8 cellular contexts compared by ENCODE assay signal in genomic region chr10:5890519-5890878, GRCh38. TPM values are rescaled to one million over a fixed set of nuclear protein-coding genes. Genes with fewer than 3 reads are reported as not detected.
DNase-seq lines count a peak whose midpoint lies in the region; ATAC-seq, FAIRE-seq and TF ChIP-seq lines count a peak whose summit lies in the region.

No MANE protein-coding gene starts in this region.

- H3K4me1 ChIP-seq in iPS-15b (ENCODE audit: control insufficient read depth, insufficient read depth, low read length) = peaks cover 6% of the 10 kb centered on the region

- DNase-seq in CD4-positive, alpha-beta T cell = peak in 3 of 10 experiments; percentile 4 to 16 (median 6)
- DNase-seq in stimulated activated CD4-positive, alpha-beta T cell treated with anti-CD3 and anti-CD28 coated beads, Interleukin-1b, Interleukin-23, amount 100 ng/mL, for 48 hours = peak; percentile 35
- DNase-seq in MV-4-11 (lab: John Stamatoyannopoulos, UW) (no peak), D721Med (ENCODE audit: insufficient read length, low spot score) (no peak)

- H3K27ac Mint-ChIP-seq in CD4-positive, alpha-beta T cell = peak overlapping the region; percentile 80
- peak overlapping the region; percentile 89 for H3K27ac Mint-ChIP-seq in activated naive CD4-positive, alpha-beta T cell treated with anti-CD3 and anti-CD28 coated beads, Interleukin-2, amount 50 U/mL, for 24 hours

- no peak for TF ChIP-seq CTCF in CD4-positive, alpha-beta T cell (IDR thresholded peaks at IDR 0.05)
- TF ChIP-seq CTCF in D721Med (IDR thresholded peaks at IDR 0.05; ENCODE audit: insufficient read depth, missing control alignments) = no peak

- FAIRE-seq in D721Med (lab: Jason Lieb, UNC) = no peak

- H3K27ac ChIP-seq in CD4-positive, alpha-beta T cell (ENCODE audit: low read depth, low read length) = peak overlapping the region; percentile 36
- H3K27ac ChIP-seq in KOPT-K1 (ENCODE audit: low read depth, low read length, poor library complexity, severe bottlenecking) = peak overlapping the region; percentile 53

- CTCF ChIA-PET in CD4-positive, alpha-beta T cell (lab: Charles Lee) = interaction anchor here (0.5 kb wide), 1 partner anchor 1076 kb away, joined by 3 read pairs; no protein-coding TSS in a partner anchor

- H3K9me3 Mint-ChIP-seq in CD4-positive, alpha-beta T cell = no peaks in the 10 kb centered on the region
- H3K9me3 Mint-ChIP-seq in activated naive CD4-positive, alpha-beta T cell treated with anti-CD3 and anti-CD28 coated beads, Interleukin-2, amount 50 U/mL, for 24 hours = no peaks in the 10 kb centered on the region

- H3K36me3 ChIP-seq in KOPT-K1 (ENCODE audit: insufficient read depth, low read length) = peaks cover 55% of the 10 kb centered on the region
- peaks cover 8% of the 10 kb centered on the region for H3K36me3 ChIP-seq in iPS-15b (ENCODE audit: control insufficient read depth, insufficient read depth, low read length)

- peak; percentile 2 for ATAC-seq in CD4-positive, alpha-beta T cell (ENCODE audit: poor library complexity)
- ATAC-seq in GM21447 (IDR thresholded peaks at IDR 0.05; ENCODE audit: unreplicated experiment) = peak; percentile 5

- H3K9me3 ChIP-seq in CD4-positive, alpha-beta T cell (ENCODE audit: control insufficient read depth, low read length) = no peaks in the 10 kb centered on the region
- H3K9me3 ChIP-seq in KOPT-K1 (ENCODE audit: insufficient read depth, low read length, poor library complexity, severe bottlenecking) = no peaks in the 10 kb centered on the region
- H3K9me3 ChIP-seq in iPS-15b (ENCODE audit: control insufficient read depth, insufficient read depth, low read length) = no peaks in the 10 kb centered on the region

- H3K4me1 Mint-ChIP-seq in CD4-positive, alpha-beta T cell (ENCODE audit: low read depth) = peaks cover 66% of the 10 kb centered on the region
- H3K4me1 Mint-ChIP-seq in activated naive CD4-positive, alpha-beta T cell treated with anti-CD3 and anti-CD28 coated beads, Interleukin-2, amount 50 U/mL, for 24 hours = peaks cover 70% of the 10 kb centered on the region

- H3K4me3 ChIP-seq in iPS-15b (ENCODE audit: low read depth, low read length) = peak overlapping the region; percentile 88

- H3K27me3 Mint-ChIP-seq in CD4-positive, alpha-beta T cell = no peaks in the 10 kb centered on the region
- no peaks in the 10 kb centered on the region for H3K27me3 Mint-ChIP-seq in activated naive CD4-positive, alpha-beta T cell treated with anti-CD3 and anti-CD28 coated beads, Interleukin-2, amount 50 U/mL, for 24 hours

- H3K27me3 ChIP-seq in CD4-positive, alpha-beta T cell (ENCODE audit: control insufficient read depth, insufficient read depth, low read length) = no peaks in the 10 kb centered on the region
- no peaks in the 10 kb centered on the region for H3K27me3 ChIP-seq in iPS-15b (ENCODE audit: control insufficient read depth, insufficient read depth, low read length)

- peak overlapping the region; percentile 95 for H3K4me3 Mint-ChIP-seq in CD4-positive, alpha-beta T cell
- H3K4me3 Mint-ChIP-seq in activated naive CD4-positive, alpha-beta T cell treated with anti-CD3 and anti-CD28 coated beads, Interleukin-2, amount 50 U/mL, for 24 hours = peak overlapping the region; percentile 97

- peak overlapping the region; percentile 70 for H3K9ac ChIP-seq in iPS-15b (ENCODE audit: low read depth, low read length)

- intact Hi-C loops in CD4-positive, alpha-beta T cell (cut with DNase I, micrococcal nuclease) = loop anchor here in 1 of 2 experiments (5.0 kb wide), 3 partner anchors 87 to 272 kb away; partner anchors contain the start of genes IL15RA and RBM17

- POLR2A ChIA-PET in CD4-positive, alpha-beta T cell (lab: Charles Lee) = interaction anchor here (0.8 to 2.0 kb wide), 22 partner anchors 9 to 443 kb away, joined by 3 to 24 read pairs (median 4); partner anchors contain the start of genes GDI2 and TASOR2

- peaks cover 36% of the 10 kb centered on the region for H3K36me3 Mint-ChIP-seq in CD4-positive, alpha-beta T cell (ENCODE audit: low read depth)
- H3K36me3 Mint-ChIP-seq in activated naive CD4-positive, alpha-beta T cell treated with anti-CD3 and anti-CD28 coated beads, Interleukin-2, amount 50 U/mL, for 24 hours = peaks cover 11% of the 10 kb centered on the region

RNA-seq across cellular contexts. Expression of gene FBH1, which starts 0.5 kb away (rescaled TPM):
- 10 to 100 TPM; 33.9 to 34.2 TPM for total RNA-seq in CD4-positive, alpha-beta T cell

RNA-seq across cellular contexts. Expression of gene ANKRD16, which starts 0.8 kb away (rescaled TPM):
- total RNA-seq in CD4-positive, alpha-beta T cell = 1 to 10 TPM; 1.4 to 1.8 TPM
